Comparison of ENCODE assay signal across 11 cellular contexts in the genomic region with DNA sequence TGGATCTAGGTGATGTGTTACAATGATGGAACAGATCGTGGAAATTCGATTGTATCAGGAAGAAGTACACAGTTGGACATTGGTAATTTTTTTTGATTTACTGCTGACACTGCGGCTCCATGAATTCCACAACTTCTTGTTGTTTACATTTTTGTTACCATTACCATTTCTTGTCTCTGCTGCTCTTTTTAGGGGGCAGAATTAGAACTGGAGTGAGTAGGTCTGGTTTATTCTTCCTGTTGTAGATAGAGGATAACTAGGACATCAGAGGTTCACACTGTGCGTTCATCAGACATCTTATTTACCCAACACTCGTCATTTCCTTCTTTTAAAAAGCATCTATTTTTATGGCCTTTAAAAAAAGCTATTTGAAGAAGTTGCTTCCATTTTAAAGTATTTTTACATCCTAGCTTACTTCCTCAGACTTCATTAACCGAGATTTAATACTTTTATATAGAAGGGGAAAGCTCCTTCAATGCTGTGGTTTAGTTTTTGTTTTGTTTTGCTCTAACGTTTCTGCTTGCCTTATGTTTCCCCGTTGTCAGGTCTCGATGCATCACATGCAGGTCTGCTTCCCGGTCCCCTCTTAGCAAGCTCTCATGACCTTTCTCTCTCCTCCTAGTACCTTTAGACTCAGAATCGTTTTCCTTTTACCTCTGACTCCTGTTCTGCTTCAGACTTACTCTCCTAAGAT.
DNase-seq lines count a peak whose midpoint lies in the region; ATAC-seq and TF ChIP-seq lines count a peak whose summit lies in the region.
"Had no signal": no experiment of that assay in that cellular context is flagged by ENCODE, and none has a peak within 500 bp of the region (broad histone marks: within the 10 kb centered on the region; RNA-seq: fewer than 3 reads in every experiment).

No MANE protein-coding gene starts in this region.

- H2AFZ ChIP-seq in osteoblast (ENCODE audit: low read length), result no peak overlapping the region

- intact Hi-C loops in CD4-positive, alpha-beta memory T cell (cut with micrococcal nuclease), result no loop called here

- no peak overlapping the region for H3K4me3 Mint-ChIP-seq in T-helper 1 cell treated with Interleukin-12 subunit alpha and Interleukin-12 subunit beta and Interleukin-4 antibody, amounts not matched to agents 30 μg/mL and 1 μg/mL, for 36 hours
- H3K4me3 Mint-ChIP-seq in T-cell (peak overlapping the region in 2 of 3 donors; percentile 2 to 10), chondrocyte (ENCODE audit: unreplicated experiment) (no peak overlapping the region)
- H3K4me3 Mint-ChIP-seq in CD4-positive, alpha-beta memory T cell, result peak overlapping the region in 3 of 8 donors; percentile 23 to 50 (median 28)

- ATAC-seq in T-cell (replicated peaks in 1 of 4), result peak in 1 of 4 experiments; percentile 51
- ATAC-seq in HG02571 (IDR thresholded peaks at IDR 0.05; ENCODE audit: unreplicated experiment), result no peak

- H3K9me3 Mint-ChIP-seq in T-helper 1 cell treated with Interleukin-12 subunit alpha and Interleukin-12 subunit beta and Interleukin-4 antibody, amounts not matched to agents 30 μg/mL and 1 μg/mL, for 36 hours, result no peaks in the 10 kb centered on the region
- H3K9me3 Mint-ChIP-seq in T-cell, result no peaks in the 10 kb centered on the region
- peaks cover 0 to 1% (median 0%) of the 10 kb centered on the region in 8 donors for H3K9me3 Mint-ChIP-seq in CD4-positive, alpha-beta memory T cell
- no peaks in the 10 kb centered on the region for H3K9me3 Mint-ChIP-seq in chondrocyte (ENCODE audit: low read depth)

- H3K4me3 ChIP-seq in HEK293 (ENCODE audit: low read depth, low read length), result no peak overlapping the region
- no peak overlapping the region for H3K4me3 ChIP-seq in osteoblast (ENCODE audit: insufficient read depth, low read length)
- no peak overlapping the region for H3K4me3 ChIP-seq in CD4-positive, alpha-beta memory T cell (ENCODE audit: low read length in 2 of 2)

- peak overlapping the region; percentile 21 for H3K4me2 ChIP-seq in osteoblast (ENCODE audit: insufficient read depth, low read length)

- H3K36me3 ChIP-seq in HEK293 (ENCODE audit: control insufficient read depth in 2 of 2, insufficient read depth in 1 of 2, low read length in 2 of 2) (no peaks in the 10 kb centered on the region), osteoblast (ENCODE audit: insufficient read depth, low read length) (no peaks in the 10 kb centered on the region)
- no peaks in the 10 kb centered on the region for H3K36me3 ChIP-seq in CD4-positive, alpha-beta memory T cell (ENCODE audit: insufficient read depth, low read length)

- TF ChIP-seq CTCF in HEK293 (tag by site-specific recombination; IDR thresholded peaks at IDR 0.05), result no peak
- no peak for TF ChIP-seq CTCF in osteoblast (IDR thresholded peaks at IDR 0.05; ENCODE audit: extremely low read depth, low read depth, low read length)
- no peak for TF ChIP-seq CTCF in chondrocyte (IDR thresholded peaks at IDR 0.05)

- peaks cover 6% of the 10 kb centered on the region for H3K36me3 Mint-ChIP-seq in T-helper 1 cell treated with Interleukin-12 subunit alpha and Interleukin-12 subunit beta and Interleukin-4 antibody, amounts not matched to agents 30 μg/mL and 1 μg/mL, for 36 hours (ENCODE audit: low read depth)
- H3K36me3 Mint-ChIP-seq in T-cell (peaks cover 18% of the 10 kb centered on the region), chondrocyte (ENCODE audit: low read depth) (peaks cover 6% of the 10 kb centered on the region)
- peaks cover 15 to 22% of the 10 kb centered on the region in 2 donors for H3K36me3 Mint-ChIP-seq in CD4-positive, alpha-beta memory T cell

- H3K79me2 ChIP-seq in osteoblast (ENCODE audit: insufficient read depth, low read length), result peaks cover 50% of the 10 kb centered on the region

- CTCF ChIA-PET in HEK293 (lab: Yijun Ruan, JAX), result interaction anchor here (0.6 to 0.8 kb wide), 4 partner anchors 19 to 58 kb away, joined by 3 to 4 read pairs (median 4); no protein-coding TSS in a partner anchor
- CTCF ChIA-PET in T-cell (lab: Charles Lee), result interaction anchor here in 1 of 2 donors (0.6 kb wide), 1 partner anchor 115 kb away, joined by 5 read pairs; no protein-coding TSS in a partner anchor
- CTCF ChIA-PET in CD4-positive, alpha-beta memory T cell (lab: Charles Lee; ENCODE audit: partially characterized antibody), result no interaction called here

- H3K9me3 ChIP-seq in HEK293 (ENCODE audit: control insufficient read depth, insufficient read depth, low read depth, low read length), result no peaks in the 10 kb centered on the region
- no peaks in the 10 kb centered on the region for H3K9me3 ChIP-seq in osteoblast (ENCODE audit: low read depth, low read length)
- no peaks in the 10 kb centered on the region for H3K9me3 ChIP-seq in CD4-positive, alpha-beta memory T cell (ENCODE audit: control insufficient read depth in 1 of 2, low read length in 2 of 2)

- H3K27me3 ChIP-seq in osteoblast (ENCODE audit: insufficient read depth, low read length), result no peaks in the 10 kb centered on the region
- H3K27me3 ChIP-seq in CD4-positive, alpha-beta memory T cell (ENCODE audit: insufficient read depth, low read length), result no peaks in the 10 kb centered on the region

- H3K4me1 ChIP-seq in HEK293 (ENCODE audit: control insufficient read depth, insufficient read depth, low read length) (peaks cover 2% of the 10 kb centered on the region; the same call in 1 of the 2 replicates), osteoblast (ENCODE audit: insufficient read depth, low read length) (peaks cover 4% of the 10 kb centered on the region)
- peaks cover 38% of the 10 kb centered on the region for H3K4me1 ChIP-seq in CD4-positive, alpha-beta memory T cell (ENCODE audit: insufficient read depth, low read length)

- DNase-seq in T-helper 1 cell (no peak), T-cell (no peak), osteoblast (ENCODE audit: insufficient read length, low spot score, missing footprints) (peak; percentile 34), chondrocyte (ENCODE audit: low spot score) (no peak)
- no peak for DNase-seq in CD4-positive, alpha-beta memory T cell
- DNase-seq: activated gamma-delta T cell, NCI-H748 treated with DMSO at 0.1 percent for 48 hours had no signal

- H3K27me3 Mint-ChIP-seq in T-helper 1 cell treated with Interleukin-12 subunit alpha and Interleukin-12 subunit beta and Interleukin-4 antibody, amounts not matched to agents 30 μg/mL and 1 μg/mL, for 36 hours (ENCODE audit: low read depth), result no peaks in the 10 kb centered on the region
- H3K27me3 Mint-ChIP-seq in T-cell, result no peaks in the 10 kb centered on the region
- no peaks in the 10 kb centered on the region for H3K27me3 Mint-ChIP-seq in CD4-positive, alpha-beta memory T cell
- H3K27me3 Mint-ChIP-seq in chondrocyte (ENCODE audit: low read depth), result no peaks in the 10 kb centered on the region

- H3K27ac ChIP-seq in HEK293 (ENCODE audit: extremely low read depth, low read depth, low read length) (no peak overlapping the region), osteoblast (ENCODE audit: low read depth, low read length) (peak overlapping the region; percentile 35)
- H3K27ac ChIP-seq in CD4-positive, alpha-beta memory T cell (ENCODE audit: low read depth, low read length), result no peak overlapping the region
- H3K27ac ChIP-seq: 22Rv1 had no signal

- H3K27ac Mint-ChIP-seq in T-helper 1 cell treated with Interleukin-12 subunit alpha and Interleukin-12 subunit beta and Interleukin-4 antibody, amounts not matched to agents 30 μg/mL and 1 μg/mL, for 36 hours, result peak overlapping the region; percentile 28
- H3K27ac Mint-ChIP-seq in T-cell (peak overlapping the region; percentile 24 to 25), chondrocyte (ENCODE audit: unreplicated experiment) (no peak overlapping the region)
- peak overlapping the region in 2 of 7 donors; percentile 17 to 57 for H3K27ac Mint-ChIP-seq in CD4-positive, alpha-beta memory T cell

- H4K20me1 ChIP-seq in osteoblast (ENCODE audit: insufficient read depth, low read length), result peaks cover 4% of the 10 kb centered on the region

- peaks cover 25% of the 10 kb centered on the region for H3K4me1 Mint-ChIP-seq in T-helper 1 cell treated with Interleukin-12 subunit alpha and Interleukin-12 subunit beta and Interleukin-4 antibody, amounts not matched to agents 30 μg/mL and 1 μg/mL, for 36 hours (ENCODE audit: low read depth)
- H3K4me1 Mint-ChIP-seq in T-cell (peaks cover 73 to 88% (median 76%) of the 10 kb centered on the region in 3 donors), chondrocyte (ENCODE audit: low read depth) (peaks cover 41% of the 10 kb centered on the region)
- peaks cover 50 to 78% (median 63%) of the 10 kb centered on the region in 4 donors for H3K4me1 Mint-ChIP-seq in CD4-positive, alpha-beta memory T cell

- POLR2A ChIA-PET in HEK293 (lab: Yijun Ruan, JAX), result no interaction called here
- POLR2A ChIA-PET in T-cell (lab: Charles Lee), result interaction anchor here (0.5 to 0.7 kb wide), 4 partner anchors 18 to 106 kb away, joined by 6 to 14 read pairs (median 7); no protein-coding TSS in a partner anchor
- POLR2A ChIA-PET in CD4-positive, alpha-beta memory T cell (lab: Charles Lee; ENCODE audit: partially characterized antibody), result no interaction called here

TF ChIP-seq in HEK293, 187 proteins besides CTCF, POLR2A, EP300 and RAD21:
- TF ChIP-seq FEZF1 (tag by site-specific recombination; IDR thresholded peaks at IDR 0.05), result peak; percentile 39; the same call in 1 of the 2 replicates
- TF ChIP-seq, protein P1, sequence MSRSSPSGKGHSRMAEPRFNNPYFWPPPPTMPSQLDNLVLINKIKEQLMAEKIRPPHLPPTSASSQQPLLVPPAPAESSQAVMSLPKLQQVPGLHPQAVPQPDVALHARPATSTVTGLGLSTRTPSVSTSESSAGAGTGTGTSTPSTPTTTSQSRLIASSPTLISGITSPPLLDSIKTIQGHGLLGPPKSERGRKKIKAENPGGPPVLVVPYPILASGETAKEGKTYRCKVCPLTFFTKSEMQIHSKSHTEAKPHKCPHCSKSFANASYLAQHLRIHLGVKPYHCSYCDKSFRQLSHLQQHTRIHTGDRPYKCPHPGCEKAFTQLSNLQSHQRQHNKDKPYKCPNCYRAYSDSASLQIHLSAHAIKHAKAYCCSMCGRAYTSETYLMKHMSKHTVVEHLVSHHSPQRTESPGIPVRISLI (tag by site-specific recombination; IDR thresholded peaks at IDR 0.05), result no peak
- TF ChIP-seq ZBTB21 (tag by site-specific recombination; IDR thresholded peaks at IDR 0.05), result no peak

Comparison
In these comparisons a context has a peak if more than half of its experiments do, and no peak if none do; other contexts are left out.
1. H3K4me3 Mint-ChIP-seq: peak in T-cell (2 of 3); none in T-helper 1 cell treated with Interleukin-12 subunit alpha and Interleukin-12 subunit beta and Interleukin-4 antibody, amounts not matched to agents 30 μg/mL and 1 μg/mL, for 36 hours (single experiment) and chondrocyte (single experiment).
2. POLR2A ChIA-PET loops: an anchor here in T-cell (0.5 to 0.7 kb wide); none called in HEK293 and CD4-positive, alpha-beta memory T cell.